ENCODE assay signal across 11 cellular contexts in the genomic region with DNA sequence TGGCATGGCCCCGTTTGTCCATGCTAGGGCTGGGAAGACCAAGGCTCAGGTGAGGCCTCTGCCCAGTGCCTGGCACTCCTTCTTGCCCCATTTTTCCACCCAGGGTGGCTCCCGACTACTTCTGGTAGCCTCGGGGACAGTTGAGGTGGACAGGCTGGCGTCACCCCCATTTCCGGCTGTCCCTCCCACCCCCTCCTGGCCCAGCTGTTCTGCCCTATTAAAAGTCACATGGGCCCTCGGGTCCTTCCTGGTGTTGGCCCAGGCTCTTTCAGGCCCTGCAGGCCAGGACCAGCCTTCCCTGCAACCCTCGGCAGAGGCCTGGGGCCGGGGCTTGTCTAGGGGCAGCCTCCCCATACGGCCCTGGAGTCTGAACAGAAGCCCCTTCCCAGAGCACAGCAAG. TPM values are rescaled to one million over a fixed set of nuclear protein-coding genes. Genes with fewer than 3 reads are reported as not detected.
DNase-seq lines count a peak whose midpoint lies in the region; ATAC-seq and TF ChIP-seq lines count a peak whose summit lies in the region.
"Had no signal": no experiment of that assay in that cellular context is flagged by ENCODE, and none has a peak within 500 bp of the region (broad histone marks: within the 10 kb centered on the region; RNA-seq: fewer than 3 reads in every experiment).

No MANE protein-coding gene starts in this region.

- no peaks in the 10 kb centered on the region for H3K9me3 Mint-ChIP-seq in central memory CD8-positive, alpha-beta T cell
- H3K9me3 Mint-ChIP-seq: T-helper 1 cell treated with Interleukin-12 subunit alpha and Interleukin-12 subunit beta and Interleukin-4 antibody, amounts not matched to agents 30 μg/mL and 1 μg/mL, for 36 hours had no signal

- DNase-seq in central memory CD8-positive, alpha-beta T cell (ENCODE audit: low spot score in 2 of 2) = no peak
- DNase-seq in myocyte (ENCODE audit: low read depth) (peak; percentile 78), thyroid gland (no peak)
- no peak for DNase-seq in activated CD4-positive, alpha-beta T cell treated with anti-CD3 and anti-CD28 coated beads, Interleukin-2, amount 50 U/mL, for 1 hour
- DNase-seq: NCI-H1048, NCI-H748 treated with DMSO at 0.1 percent for 48 hours had no signal

- no peak for ATAC-seq in central memory CD8-positive, alpha-beta T cell (replicated peaks; ENCODE audit: extremely low read depth, poor library complexity, severe bottlenecking)
- ATAC-seq in HG03045 (IDR thresholded peaks at IDR 0.05; ENCODE audit: unreplicated experiment) (no peak), HG02642 (IDR thresholded peaks at IDR 0.05; ENCODE audit: poor library complexity, unreplicated experiment) (no peak)

- H3K4me1 Mint-ChIP-seq in central memory CD8-positive, alpha-beta T cell = peaks cover 63% of the 10 kb centered on the region

- H3K4me1 ChIP-seq in thyroid gland = peaks cover 56 to 78% of the 10 kb centered on the region in 2 donors
- H3K4me1 ChIP-seq: HAP-1 had no signal

- H3K27ac Mint-ChIP-seq in central memory CD8-positive, alpha-beta T cell (ENCODE audit: low read depth) = peak overlapping the region; percentile 88

- H3K36me3 ChIP-seq in KOPT-K1 (ENCODE audit: insufficient read depth, low read length) (peaks cover 36% of the 10 kb centered on the region; the same call in 1 of the 2 replicates), thyroid gland (peaks cover 3 to 11% of the 10 kb centered on the region in 2 donors)

- no peak for TF ChIP-seq CTCF in thyroid gland (IDR thresholded peaks at IDR 0.05)

- peaks cover 58% of the 10 kb centered on the region for H3K36me3 Mint-ChIP-seq in central memory CD8-positive, alpha-beta T cell (ENCODE audit: insufficient read depth)

- no peaks in the 10 kb centered on the region for H3K27me3 Mint-ChIP-seq in central memory CD8-positive, alpha-beta T cell

- no peaks in the 10 kb centered on the region for H3K27me3 ChIP-seq in thyroid gland

- H3K9me3 ChIP-seq in KOPT-K1 (ENCODE audit: insufficient read depth, low read length, poor library complexity, severe bottlenecking) (no peaks in the 10 kb centered on the region), thyroid gland (no peaks in the 10 kb centered on the region)
- H3K9me3 ChIP-seq: HAP-1 had no signal

- no peak overlapping the region for H3K4me3 ChIP-seq in thyroid gland (replicated peaks in 1 of 3)
- H3K4me3 ChIP-seq: HAP-1 had no signal

- 49 to 63% methylated on average over 6 to 8 of the region's 9 CpGs for WGBS in thyroid gland, 2 donors

- H3K4me3 Mint-ChIP-seq in central memory CD8-positive, alpha-beta T cell = peak overlapping the region; percentile 83

- intact Hi-C loops in thyroid gland (cut with DNase I) = no loop called here

- no peak for TF ChIP-seq POLR2A in thyroid gland (IDR thresholded peaks at IDR 0.05)

- H3K27ac ChIP-seq in KOPT-K1 (ENCODE audit: low read depth, low read length, poor library complexity, severe bottlenecking) (peak overlapping the region; percentile 71), thyroid gland (peak overlapping the region; percentile 10 to 58 (median 44))

RNA-seq across cellular contexts. Expression of a gene that starts 9.5 kb away (rescaled TPM):
- total RNA-seq in myocyte = 429 and 434 TPM in 2 replicates
- polyA plus RNA-seq in myocyte (2012) = 1,011 TPM
- 100 to 1,000 TPM; 264 to 370 (median 298) TPM for total RNA-seq in thyroid gland

RNA-seq across cellular contexts. Expression of a gene that starts 14.0 kb away (rescaled TPM):
- total RNA-seq in myocyte = 43.3 and 47.1 TPM in 2 replicates
- polyA plus RNA-seq in myocyte (2012) = 49.6 TPM
- 10 to 100 TPM; 37.5 to 62.3 (median 45.1) TPM for total RNA-seq in thyroid gland

RNA-seq across cellular contexts. Expression of a gene that starts 57.7 kb away (rescaled TPM):
- not detected in 2 replicates for total RNA-seq in myocyte
- not detected for polyA plus RNA-seq in myocyte (2012)
- 1 to 10 TPM in 1 of 4 donors, under 1 TPM in 3; 0.54 to 2.4 (median 0.73) TPM for total RNA-seq in thyroid gland

RNA-seq across cellular contexts. Expression of a gene that starts 58.2 kb away (rescaled TPM):
- total RNA-seq in myocyte (0.32 TPM in 1 of 2 replicates, not detected in the other), thyroid gland (100 to 1,000 TPM in 2 of 4 donors, 10 to 100 TPM in 2; 51.3 to 103 (median 97.8) TPM)
- 0.09 TPM for polyA plus RNA-seq in myocyte (2012)
